19 cellular contexts compared by ENCODE assay signal in genomic region chr20:6705920-6706500, GRCh38.
DNase-seq lines count a peak whose midpoint lies in the region; ATAC-seq, FAIRE-seq and TF ChIP-seq lines count a peak whose summit lies in the region.
"Had no signal": no experiment of that assay in that cellular context is flagged by ENCODE, and none has a peak within 500 bp of the region (broad histone marks: within the 10 kb centered on the region; RNA-seq: fewer than 3 reads in every experiment).

No MANE protein-coding gene starts in this region.

- TF ChIP-seq CTCF in MCF 10A (IDR thresholded peaks at IDR 0.05; ENCODE audit: unreplicated experiment) = no peak
- no peak for TF ChIP-seq CTCF in mammary epithelial cell (conservative IDR thresholded peaks at IDR 0.05 in 1 of 2, IDR thresholded peaks at IDR 0.05 in 1 of 2; ENCODE audit: extremely low read depth in 1 of 2, insufficient read depth in 1 of 2, low read depth in 1 of 2, low read length in 2 of 2)
- TF ChIP-seq CTCF in epithelial cell of esophagus (IDR thresholded peaks at IDR 0.05; ENCODE audit: insufficient read depth, low read depth, low read length, missing control alignments) = no peak
- no peak for TF ChIP-seq CTCF in activated CD8-positive, alpha-beta T cell treated with anti-CD3 and anti-CD28 coated beads for 36 hours (IDR thresholded peaks at IDR 0.05)

- no peak overlapping the region for H2BK15ac ChIP-seq in mesenchymal stem cell (ENCODE audit: low read depth, poor library complexity, severe bottlenecking)

- no peaks in the 10 kb centered on the region for H3K79me1 ChIP-seq in mesenchymal stem cell (replicated peaks; ENCODE audit: low read length, poor library complexity, severe bottlenecking)

- no peaks in the 10 kb centered on the region for H3K36me3 Mint-ChIP-seq in MCF 10A (ENCODE audit: insufficient read depth, unreplicated experiment)
- no peaks in the 10 kb centered on the region for H3K36me3 Mint-ChIP-seq in activated CD8-positive, alpha-beta T cell treated with anti-CD3 and anti-CD28 coated beads for 36 hours (ENCODE audit: low read depth)

- H3K9ac ChIP-seq in mammary epithelial cell (ENCODE audit: insufficient read depth, low read length) = no peak overlapping the region
- no peak overlapping the region for H3K9ac ChIP-seq in mesenchymal stem cell (ENCODE audit: low read length)

- no peaks in the 10 kb centered on the region for H4K20me1 ChIP-seq in mammary epithelial cell (ENCODE audit: insufficient read depth, low read length)

- peak overlapping the region; percentile 85 for H3K27ac Mint-ChIP-seq in MCF 10A (ENCODE audit: low read depth, unreplicated experiment)
- no peak overlapping the region for H3K27ac Mint-ChIP-seq in activated CD8-positive, alpha-beta T cell treated with anti-CD3 and anti-CD28 coated beads for 36 hours
- H3K27ac Mint-ChIP-seq: CD4-positive, alpha-beta T cell had no signal

- BruUV-seq in MCF 10A (replicated peaks; lab: Mats Ljungman, UMichigan) = no TSS peak
- no TSS peak for BruUV-seq in mammary epithelial cell (replicated peaks; lab: Mats Ljungman, UMichigan)

- H3K4me1 Mint-ChIP-seq in MCF 10A (ENCODE audit: insufficient read depth, unreplicated experiment) = peaks cover 68% of the 10 kb centered on the region
- no peaks in the 10 kb centered on the region for H3K4me1 Mint-ChIP-seq in activated CD8-positive, alpha-beta T cell treated with anti-CD3 and anti-CD28 coated beads for 36 hours (ENCODE audit: low read depth)

- H3K9me3 Mint-ChIP-seq in MCF 10A (ENCODE audit: unreplicated experiment) = no peaks in the 10 kb centered on the region
- H3K9me3 Mint-ChIP-seq in activated CD8-positive, alpha-beta T cell treated with anti-CD3 and anti-CD28 coated beads for 36 hours = no peaks in the 10 kb centered on the region
- H3K9me3 Mint-ChIP-seq: CD4-positive, alpha-beta T cell had no signal

- no peak overlapping the region for H2BK120ac ChIP-seq in mesenchymal stem cell (ENCODE audit: low read depth, low read length)

- intact Hi-C loops in MCF 10A (cut with micrococcal nuclease) = no loop called here
- intact Hi-C loops in mammary epithelial cell (cut with micrococcal nuclease) = no loop called here
- intact Hi-C loops in activated CD8-positive, alpha-beta T cell treated with anti-CD3 and anti-CD28 coated beads for 36 hours (cut with micrococcal nuclease) = loop anchor here (5.0 kb wide), 1 partner anchor 49 kb away; no protein-coding TSS in a partner anchor

- H3K27ac ChIP-seq in mammary epithelial cell (ENCODE audit: insufficient read depth, low read depth, low read length) (no peak overlapping the region), mesenchymal stem cell (ENCODE audit: low read length, poor library complexity, severe bottlenecking) (no peak overlapping the region)
- H3K27ac ChIP-seq: RWPE1 had no signal

- no peaks in the 10 kb centered on the region for H3K9me3 ChIP-seq in mammary epithelial cell (replicated peaks; ENCODE audit: insufficient read depth, low read length)
- H3K9me3 ChIP-seq in mesenchymal stem cell (ENCODE audit: control insufficient read depth, low read length) = no peaks in the 10 kb centered on the region
- H3K9me3 ChIP-seq: HAP-1 had no signal

- peak overlapping the region; percentile 7 for H2AK5ac ChIP-seq in mesenchymal stem cell (ENCODE audit: low read length, severe bottlenecking)

- 64% methylated on average over 6 of the region's 6 CpGs for WGBS in mammary epithelial cell (ENCODE audit: low coverage, missing lambda C conversion rate)
- WGBS in mesenchymal stem cell = 96% methylated on average over 5 of the region's 6 CpGs

- H3K36me3 ChIP-seq in mammary epithelial cell (ENCODE audit: insufficient read depth, low read length) (no peaks in the 10 kb centered on the region), mesenchymal stem cell (ENCODE audit: control insufficient read depth in 1 of 2, insufficient read depth in 2 of 2, low read depth in 1 of 2, low read length in 2 of 2) (no peaks in the 10 kb centered on the region)
- H3K36me3 ChIP-seq: HAP-1 had no signal

- H3K4me3 ChIP-seq in mammary epithelial cell (replicated peaks in 1 of 3; ENCODE audit: insufficient read depth in 1 of 3, low read depth in 2 of 3, low read length in 3 of 3) (no peak overlapping the region), epithelial cell of esophagus (ENCODE audit: low read length) (no peak overlapping the region), mesenchymal stem cell (ENCODE audit: insufficient read depth in 1 of 2, low read depth in 1 of 2, low read length in 2 of 2) (no peak overlapping the region)
- H3K4me3 ChIP-seq: HAP-1 had no signal

- no peaks in the 10 kb centered on the region for H3K27me3 Mint-ChIP-seq in MCF 10A (ENCODE audit: insufficient read depth, unreplicated experiment)
- peaks cover 3% of the 10 kb centered on the region for H3K27me3 Mint-ChIP-seq in activated CD8-positive, alpha-beta T cell treated with anti-CD3 and anti-CD28 coated beads for 36 hours
- H3K27me3 Mint-ChIP-seq: CD4-positive, alpha-beta T cell had no signal

- no peak overlapping the region for H3K14ac ChIP-seq in mesenchymal stem cell (ENCODE audit: low read length in 2 of 2)

- no peak overlapping the region for H2BK5ac ChIP-seq in mesenchymal stem cell (ENCODE audit: low read depth, low read length, poor library complexity, severe bottlenecking)

- no peak overlapping the region for H4K91ac ChIP-seq in mesenchymal stem cell (ENCODE audit: low read length)

- CTCF ChIA-PET in MCF 10A (lab: Yijun Ruan, JAX) = interaction anchor here (0.6 to 1.5 kb wide), 5 partner anchors 124 to 869 kb away, joined by 3 to 5 read pairs (median 3); no protein-coding TSS in a partner anchor
- CTCF ChIA-PET in mammary epithelial cell (lab: Charles Lee; ENCODE audit: low non-redundant PET) = no interaction called here
- CTCF ChIA-PET in activated CD8-positive, alpha-beta T cell treated with anti-CD3 and anti-CD28 coated beads for 36 hours (lab: Charles Lee) = no interaction called here

- DNase-seq in MCF 10A (ENCODE audit: unreplicated experiment) (peak; percentile 76), mammary epithelial cell (no peak), epithelial cell of esophagus (ENCODE audit: low read depth) (peak; percentile 58), mesenchymal stem cell (no peak), CD1c-positive myeloid dendritic cell (ENCODE audit: extremely low spot score) (no peak), HTR-8/SVneo (ENCODE audit: insufficient read length, low spot score) (no peak)
- no peak for DNase-seq in activated CD8-positive, alpha-beta T cell treated with anti-CD3 and anti-CD28 coated beads for 36 hours
- DNase-seq: 8988T; CD4-positive, alpha-beta T cell; DMS153; GF-D8; KBM-7; NCI-H1694 treated with DMSO at 0.1 percent for 48 hours; NCI-H2107; NCI-H510A treated with DMSO at 0.1 percent for 48 hours; NCI-H774 had no signal

- H3K4me1 ChIP-seq in mammary epithelial cell (ENCODE audit: insufficient read depth, low read length) (peaks cover 25% of the 10 kb centered on the region), mesenchymal stem cell (ENCODE audit: control insufficient read depth, insufficient read depth, low read depth, low read length) (peaks cover 14% of the 10 kb centered on the region)
- H3K4me1 ChIP-seq: HAP-1 had no signal

- no peak overlapping the region for H3K4ac ChIP-seq in mesenchymal stem cell (ENCODE audit: low read depth in 1 of 2, low read length in 2 of 2)

- no peak overlapping the region for H3K4me3 Mint-ChIP-seq in MCF 10A (ENCODE audit: unreplicated experiment)
- no peak overlapping the region for H3K4me3 Mint-ChIP-seq in activated CD8-positive, alpha-beta T cell treated with anti-CD3 and anti-CD28 coated beads for 36 hours
- H3K4me3 Mint-ChIP-seq: CD4-positive, alpha-beta T cell had no signal

- H2BK12ac ChIP-seq in mesenchymal stem cell (ENCODE audit: low read length in 2 of 2) = no peak overlapping the region

- H3K4me2 ChIP-seq in mammary epithelial cell (ENCODE audit: insufficient read depth, low read depth, low read length) (no peak overlapping the region), mesenchymal stem cell (ENCODE audit: low read length, poor library complexity, severe bottlenecking) (no peak overlapping the region)

- no peaks in the 10 kb centered on the region for H3K27me3 ChIP-seq in mammary epithelial cell (ENCODE audit: insufficient read depth, low read length)
- H3K27me3 ChIP-seq in mesenchymal stem cell (ENCODE audit: control insufficient read depth in 1 of 2, insufficient read depth in 1 of 2, low read length in 2 of 2) = no peaks in the 10 kb centered on the region

- no peak for ATAC-seq in activated CD8-positive, alpha-beta T cell treated with anti-CD3 and anti-CD28 coated beads for 36 hours
- no peak for ATAC-seq in GM19397 (IDR thresholded peaks at IDR 0.05; ENCODE audit: unreplicated experiment)

- dilution Hi-C loops in mammary epithelial cell (cut with HindIII; ENCODE audit: low sequenced_read_pairs) = loop anchor here (5.0 kb wide), 4 partner anchors 54 to 221 kb away; no protein-coding TSS in a partner anchor

- no peaks in the 10 kb centered on the region for H3K79me2 ChIP-seq in mammary epithelial cell (ENCODE audit: insufficient read depth, low read length)

- no peak overlapping the region for H2AFZ ChIP-seq in mammary epithelial cell (ENCODE audit: low read depth, low read length)
- no peak overlapping the region for H2AFZ ChIP-seq in mesenchymal stem cell (ENCODE audit: low read depth, low read length)

- in situ Hi-C loops in mammary epithelial cell (cut with MboI; ENCODE audit: low sequenced_read_pairs in 2 of 2) = no loop called here

- H4K8ac ChIP-seq in mesenchymal stem cell (ENCODE audit: low read length) = no peak overlapping the region

- no peak overlapping the region for H3K18ac ChIP-seq in mesenchymal stem cell (ENCODE audit: low read depth in 1 of 2, low read length in 2 of 2)

- POLR2A ChIA-PET in MCF 10A (lab: Yijun Ruan, JAX) = interaction anchor here (0.7 to 5.3 kb wide), 4 partner anchors 9 to 115 kb away, joined by 3 to 63 read pairs (median 4); no protein-coding TSS in a partner anchor
- POLR2A ChIA-PET in activated CD8-positive, alpha-beta T cell treated with anti-CD3 and anti-CD28 coated beads for 36 hours (lab: Charles Lee) = no interaction called here

- H3K23ac ChIP-seq in mesenchymal stem cell (ENCODE audit: low read length in 2 of 2) = no peak overlapping the region

- no peak for FAIRE-seq in HTR-8/SVneo (lab: Jason Lieb, UNC)

Comparison
In these comparisons a context has a peak if more than half of its experiments do, and no peak if none do; other contexts are left out.
1. DNase-seq: peak in MCF 10A (single experiment) and epithelial cell of esophagus (single experiment); none in mammary epithelial cell (single experiment), mesenchymal stem cell (single experiment), CD1c-positive myeloid dendritic cell (single experiment), activated CD8-positive, alpha-beta T cell treated with anti-CD3 and anti-CD28 coated beads for 36 hours (single experiment) and HTR-8/SVneo (single experiment).